In the genomic region with DNA sequence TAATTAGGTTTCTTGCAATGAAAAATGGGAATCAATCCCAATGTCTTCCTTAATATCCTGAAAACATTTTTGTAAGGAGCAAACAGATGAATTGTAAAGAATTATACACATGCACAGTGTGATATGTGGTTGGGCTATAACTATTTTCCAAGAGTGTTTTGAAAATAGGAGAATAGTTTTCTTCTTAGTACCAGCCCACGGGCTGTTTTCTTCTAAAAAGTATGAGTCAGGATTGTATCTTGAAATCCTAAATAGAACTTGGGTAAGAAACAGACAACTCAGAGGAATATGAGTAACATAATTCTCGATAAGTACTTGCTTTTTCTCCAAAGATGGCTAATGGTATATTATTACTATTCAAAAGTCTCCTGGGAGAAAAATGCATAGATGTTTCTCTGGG, we compare ENCODE assay signal across 21 cellular contexts.
"Had no signal": no experiment of that assay in that cellular context is flagged by ENCODE, and none has a peak within 500 bp of the region (broad histone marks: within the 10 kb centered on the region; RNA-seq: fewer than 3 reads in every experiment).

No MANE protein-coding gene starts in this region.

- FAIRE-seq: endothelial cell of umbilical vein had no signal

- DNase-seq: effector CD4-positive, alpha-beta T cell; endodermal cell; gastrocnemius medialis; heart right ventricle; hypothalamus; islet precursor cell; mammary epithelial cell; mucosa of descending colon; naive thymus-derived CD8-positive, alpha-beta T cell; posterior cingulate gyrus; stimulated activated CD4-positive, alpha-beta T cell treated with anti-CD3 and anti-CD28 coated beads, Interleukin-2, amount 100 ng/mL, for 24 hours; stimulated activated CD4-positive, alpha-beta T cell treated with anti-CD3 and anti-CD28 coated beads, Interleukin-4, amount 100 ng/mL, for 4 hours; stimulated activated naive B cell treated with anti-CD40 and anti-IgM and Interleukin-4, amounts not matched to agents 10 μg/mL and 1 μg/mL and 100 μg/mL, for 72 hours; stimulated activated naive CD8-positive, alpha-beta T cell treated with anti-CD3 and anti-CD28 coated beads, Interleukin-15, amount 100 ng/mL, for 72 hours; transverse colon had no signal

- ATAC-seq: gastrocnemius medialis; heart right ventricle; left lobe of liver; mucosa of descending colon; naive thymus-derived CD8-positive, alpha-beta T cell; sciatic nerve; stimulated activated naive B cell treated with anti-CD40 and anti-IgM and Interleukin-4, amounts not matched to agents 10 μg/mL and 1 μg/mL and 100 μg/mL, for 72 hours; stimulated activated naive CD8-positive, alpha-beta T cell treated with anti-CD3 and anti-CD28 coated beads, Interleukin-15, amount 100 ng/mL, for 72 hours had no signal

- H3K9me3 ChIP-seq: gastrocnemius medialis, heart right ventricle, mucosa of descending colon, neutrophil, thoracic aorta, transverse colon had no signal

- H3K27ac ChIP-seq: coronary artery, gastrocnemius medialis, heart right ventricle, neutrophil, thoracic aorta, transverse colon had no signal

- H3K4me1 ChIP-seq: gastrocnemius medialis, heart right ventricle, transverse colon had no signal

- H3K36me3 ChIP-seq: gastrocnemius medialis, heart right ventricle, neutrophil, thoracic aorta, transverse colon had no signal

- H3K27me3 ChIP-seq: gastrocnemius medialis, heart right ventricle, neutrophil, transverse colon had no signal

- H3K4me3 ChIP-seq: coronary artery, gastrocnemius medialis, heart right ventricle, mucosa of descending colon, thoracic aorta, transverse colon had no signal
